In the genomic region with DNA sequence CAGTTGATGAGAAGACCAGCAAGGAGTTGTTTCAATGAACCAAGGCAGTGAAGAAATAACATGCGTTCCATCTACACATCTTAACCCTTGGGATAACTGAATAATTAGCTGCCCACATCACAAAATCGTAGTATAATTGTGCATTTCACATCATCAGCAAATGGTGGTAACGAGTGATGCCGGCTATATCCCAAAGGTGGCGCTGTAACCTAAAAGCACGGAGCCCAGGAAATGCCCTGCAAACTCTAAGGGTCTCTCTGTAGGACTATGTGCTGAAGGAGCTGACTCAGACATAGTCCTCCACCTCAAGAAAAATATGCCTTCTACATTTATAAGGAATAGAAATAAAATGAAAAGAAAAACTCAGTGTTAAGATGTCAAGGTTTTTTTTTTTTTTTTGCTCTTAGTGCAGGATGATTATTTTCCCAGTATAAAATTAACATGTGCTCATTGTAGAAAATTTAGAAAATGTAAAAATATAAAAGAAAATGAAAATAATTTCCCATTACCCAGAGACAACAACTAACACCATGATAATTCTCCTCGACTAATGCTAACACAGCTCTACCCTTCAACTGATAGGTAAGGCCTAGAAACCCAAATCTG, we compare ENCODE assay signal across 2 cellular contexts.
TF ChIP-seq lines count a peak whose summit lies in the region.

No MANE protein-coding gene starts in this region.

TF ChIP-seq in HEK293T, 16 proteins besides CTCF, POLR2A, EP300 and RAD21:
- TF ChIP-seq TARDBP (IDR thresholded peaks at IDR 0.05) (no peak), FOXK2 (IDR thresholded peaks at IDR 0.05) (no peak), FOXM1 (IDR thresholded peaks at IDR 0.05; ENCODE audit: borderline replicate concordance) (no peak), NFRKB (IDR thresholded peaks at IDR 0.05) (no peak), CTBP1 (IDR thresholded peaks at IDR 0.05; ENCODE audit: borderline replicate concordance) (no peak), ARNT (IDR thresholded peaks at IDR 0.05) (no peak), SUZ12 (IDR thresholded peaks at IDR 0.05) (no peak), LEF1 (IDR thresholded peaks at IDR 0.05; ENCODE audit: borderline replicate concordance) (no peak), ELF4 (IDR thresholded peaks at IDR 0.05) (no peak), L3MBTL2 (conservative IDR thresholded peaks at IDR 0.05) (no peak), BHLHE40 (IDR thresholded peaks at IDR 0.05; ENCODE audit: borderline replicate concordance) (no peak), ZNF384 (IDR thresholded peaks at IDR 0.05) (no peak), HDGF (IDR thresholded peaks at IDR 0.05; ENCODE audit: borderline replicate concordance) (no peak)

TF ChIP-seq in endothelial cell of umbilical vein, 7 proteins besides CTCF, POLR2A, EP300 and RAD21:
- TF ChIP-seq MAX (IDR thresholded peaks at IDR 0.05; ENCODE audit: insufficient read depth, insufficient read length) (no peak), JUN (IDR thresholded peaks at IDR 0.05; ENCODE audit: borderline replicate concordance, insufficient read depth, insufficient read length, low read depth) (no peak), POLR2AphosphoS5 (IDR thresholded peaks at IDR 0.05; ENCODE audit: insufficient read depth, low read depth, low read length) (no peak), MYC (IDR thresholded peaks at IDR 0.05; ENCODE audit: low read depth, low read length) (no peak), EZH2 (IDR thresholded peaks at IDR 0.05; ENCODE audit: borderline replicate concordance, low read depth, low read length, severe bottlenecking) (no peak), GATA2 (IDR thresholded peaks at IDR 0.05; ENCODE audit: insufficient read depth, insufficient read length, low read depth, low read length) (no peak), FOS (IDR thresholded peaks at IDR 0.05; ENCODE audit: borderline replicate concordance, insufficient read depth, low read length) (no peak)
TF ChIP-seq in endothelial cell of umbilical vein: peak in this region for 0.
